In genomic region chr1:33182452-33182851, GRCh38 we compare ENCODE assay signal across 8 cellular contexts. TPM values are rescaled to one million over a fixed set of nuclear protein-coding genes. Genes with fewer than 3 reads are reported as not detected.
DNase-seq lines count a peak whose midpoint lies in the region; ATAC-seq and TF ChIP-seq lines count a peak whose summit lies in the region.

No MANE protein-coding gene starts in this region.

- no peak for ATAC-seq in HG03457 (IDR thresholded peaks at IDR 0.05; ENCODE audit: unreplicated experiment)
- ATAC-seq in HG02588 (IDR thresholded peaks at IDR 0.05; ENCODE audit: unreplicated experiment): no peak
- no peak for ATAC-seq in HG03025 (IDR thresholded peaks at IDR 0.05; ENCODE audit: low FRiP score, unreplicated experiment)

- DNase-seq in CD8-positive, alpha-beta memory T cell: no peak
- peak; percentile 58 for DNase-seq in NCI-H1105 treated with DMSO at 0.1 percent for 48 hours (lab: John Stamatoyannopoulos, UW)
- peak; percentile 73 for DNase-seq in adipocyte (ENCODE audit: low read depth)
- DNase-seq in left kidney (ENCODE audit: low read depth, low spot score): peak; percentile 95
- peak in 1 of 2 donors; percentile 86 for DNase-seq in vagina (ENCODE audit: extremely low spot score in 2 of 2)

- peaks cover 4% of the 10 kb centered on the region for H3K27me3 ChIP-seq in CD8-positive, alpha-beta memory T cell (ENCODE audit: insufficient read depth, low read length, poor library complexity, severe bottlenecking)
- H3K27me3 ChIP-seq in adipocyte (replicated peaks; ENCODE audit: control insufficient read depth, insufficient read depth, low read length) (peaks cover 6% of the 10 kb centered on the region), vagina (no peaks in the 10 kb centered on the region)

- CTCF ChIA-PET in CD8-positive, alpha-beta memory T cell (lab: Charles Lee): interaction anchor here (0.7 to 2.3 kb wide), 2 partner anchors 55 to 133 kb away, joined by 3 to 19 read pairs; no protein-coding TSS in a partner anchor

- POLR2A ChIA-PET in CD8-positive, alpha-beta memory T cell (lab: Charles Lee): interaction anchor here (0.5 to 2.3 kb wide), 5 partner anchors 8 to 532 kb away, joined by 3 to 40 read pairs (median 3); partner anchors contain the start of gene RBBP4

- H3K9me3 Mint-ChIP-seq in CD8-positive, alpha-beta memory T cell: no peaks in the 10 kb centered on the region

- no peaks in the 10 kb centered on the region for H3K36me3 ChIP-seq in CD8-positive, alpha-beta memory T cell (ENCODE audit: insufficient read depth, low read length)
- H3K36me3 ChIP-seq in adipocyte (ENCODE audit: control insufficient read depth, insufficient read depth, low read length, severe bottlenecking) (no peaks in the 10 kb centered on the region), vagina (no peaks in the 10 kb centered on the region)

- H3K27ac Mint-ChIP-seq in CD8-positive, alpha-beta memory T cell: peak overlapping the region in 7 of 8 donors; percentile 30 to 95 (median 79)

- H3K27me3 Mint-ChIP-seq in CD8-positive, alpha-beta memory T cell: peaks cover 0 to 20% of the 10 kb centered on the region in 2 donors

- peak overlapping the region; percentile 40 for H3K9ac ChIP-seq in adipocyte (ENCODE audit: low read length)

- no peaks in the 10 kb centered on the region for H3K9me3 ChIP-seq in CD8-positive, alpha-beta memory T cell (ENCODE audit: low read length)
- H3K9me3 ChIP-seq in adipocyte (ENCODE audit: control insufficient read depth, low read length): no peaks in the 10 kb centered on the region
- H3K9me3 ChIP-seq in vagina: no peaks in the 10 kb centered on the region

- TF ChIP-seq POLR2A in vagina (IDR thresholded peaks at IDR 0.05): no peak

- H3K4me3 ChIP-seq in CD8-positive, alpha-beta memory T cell (ENCODE audit: low read length): peak overlapping the region; percentile 83
- H3K4me3 ChIP-seq in adipocyte (ENCODE audit: low read length) (peak overlapping the region; percentile 84), vagina (peak overlapping the region; percentile 72 to 76)

- intact Hi-C loops in vagina (cut with DNase I): no loop called here

- H3K36me3 Mint-ChIP-seq in CD8-positive, alpha-beta memory T cell: peaks cover 0 to 8% (median 0%) of the 10 kb centered on the region in 3 donors

- H3K27ac ChIP-seq in CD8-positive, alpha-beta memory T cell (ENCODE audit: low read depth, low read length): no peak overlapping the region
- H3K27ac ChIP-seq in vagina: peak overlapping the region; percentile 51

- H3K4me1 Mint-ChIP-seq in CD8-positive, alpha-beta memory T cell: peaks cover 31 to 39% (median 35%) of the 10 kb centered on the region in 3 donors

- H3K4me3 Mint-ChIP-seq in CD8-positive, alpha-beta memory T cell: peak overlapping the region; percentile 80 to 92 (median 85)

- no peak for TF ChIP-seq CTCF in vagina (IDR thresholded peaks at IDR 0.05)

- H3K4me1 ChIP-seq in CD8-positive, alpha-beta memory T cell (ENCODE audit: insufficient read depth, low read length): peaks cover 14% of the 10 kb centered on the region
- peaks cover 6% of the 10 kb centered on the region for H3K4me1 ChIP-seq in adipocyte (ENCODE audit: control insufficient read depth, insufficient read depth, low read length)
- H3K4me1 ChIP-seq in vagina: peaks cover 21% of the 10 kb centered on the region

RNA-seq across cellular contexts. Expression of gene TRIM62, which starts 0.6 kb away (rescaled TPM):
- total RNA-seq in CD8-positive, alpha-beta memory T cell: 1 to 10 TPM; 5.0 to 5.5 TPM
- polyA plus RNA-seq in CD8-positive, alpha-beta memory T cell: 7.0 TPM
- 8.8 TPM for total RNA-seq in vagina

Comparison
In these comparisons a context has a peak if more than half of its experiments do, and no peak if none do; other contexts are left out.
1. DNase-seq: peak in NCI-H1105 treated with DMSO at 0.1 percent for 48 hours (single experiment), adipocyte (single experiment) and left kidney (single experiment); none in CD8-positive, alpha-beta memory T cell (0 of 5).
2. Peak in every context shown above with its lines, with median percentiles within 50 percentile points of each other: H3K4me3 ChIP-seq.